In genomic region chr2:82524826-82525225, GRCh38 we compare ENCODE assay signal across 7 cellular contexts.
"Had no signal": no experiment of that assay in that cellular context is flagged by ENCODE, and none has a peak within 500 bp of the region (broad histone marks: within the 10 kb centered on the region; RNA-seq: fewer than 3 reads in every experiment).

No MANE protein-coding gene starts in this region.

- FAIRE-seq: HTR-8/SVneo, K562 had no signal

- H3K4me3 ChIP-seq: K562 had no signal

- ATAC-seq: K562 had no signal

- H3K9ac ChIP-seq: KMS-11 had no signal

- DNase-seq: IMR-90, KBM-7, KG1 had no signal

- H3K4me2 ChIP-seq: KMS-11 had no signal

- H3K27ac ChIP-seq: HL-60, KMS-11 had no signal
